ENCODE assay signal across 8 cellular contexts in the genomic region with DNA sequence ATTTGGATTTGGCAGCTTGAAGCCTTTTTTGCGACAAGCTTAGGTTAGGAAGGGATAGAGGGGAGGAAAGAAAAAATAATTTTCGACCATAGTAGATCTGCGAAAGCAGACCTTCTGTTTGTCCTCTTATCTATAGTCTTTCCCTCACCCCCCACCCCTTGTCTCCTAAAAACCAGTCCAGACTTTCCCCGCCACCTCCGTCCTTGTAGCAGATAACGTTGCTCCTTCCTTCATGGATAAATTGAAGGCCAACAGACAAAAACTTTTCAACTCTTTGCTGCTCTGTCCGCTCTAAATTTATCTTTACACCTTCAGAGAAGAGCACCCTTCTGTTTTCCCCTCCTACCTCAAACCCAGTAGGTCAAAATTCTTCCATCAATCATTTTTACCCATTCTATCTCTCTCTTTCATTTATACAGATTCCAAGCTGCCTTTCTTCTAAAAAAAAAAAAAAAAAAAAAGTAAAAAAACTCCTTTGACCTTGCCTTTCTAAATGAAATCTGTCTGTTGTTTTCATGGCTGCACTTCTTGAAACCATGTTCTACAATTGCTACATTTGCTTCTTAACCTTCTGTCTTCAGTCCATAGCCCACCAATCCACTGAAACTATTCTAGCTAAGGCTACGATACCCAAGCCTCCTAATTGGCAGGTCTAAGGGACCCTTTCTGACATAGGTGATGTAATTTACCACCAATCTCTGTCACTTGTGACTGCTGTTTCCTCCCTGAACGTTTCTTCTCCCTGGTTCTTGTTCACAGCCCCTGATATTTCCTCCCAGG. TPM values are rescaled to one million over a fixed set of nuclear protein-coding genes. Genes with fewer than 3 reads are reported as not detected.
DNase-seq lines count a peak whose midpoint lies in the region; ATAC-seq and TF ChIP-seq lines count a peak whose summit lies in the region.

No MANE protein-coding gene starts in this region.

- no peak overlapping the region for H2AK5ac ChIP-seq in neuronal stem cell (ENCODE audit: low read depth, low read length)

- no peak for ATAC-seq in HG03135 (IDR thresholded peaks at IDR 0.05; ENCODE audit: unreplicated experiment)
- ATAC-seq in GM19463 (IDR thresholded peaks at IDR 0.05; ENCODE audit: unreplicated experiment): no peak

- no peak overlapping the region for H3K14ac ChIP-seq in neuronal stem cell (ENCODE audit: low read length)

- no peak for TF ChIP-seq CTCF in dorsolateral prefrontal cortex (IDR thresholded peaks at IDR 0.05 in 54 of 56, conservative IDR thresholded peaks at IDR 0.05 in 2 of 56; ENCODE audit: low read depth in 1 of 56, partially characterized antibody in 56 of 56)
- TF ChIP-seq CTCF in GM13976 (IDR thresholded peaks at IDR 0.05; ENCODE audit: borderline replicate concordance, control extremely low read depth, extremely low read depth, insufficient read depth, missing control alignments): no peak

- no peaks in the 10 kb centered on the region for H3K79me1 ChIP-seq in neuronal stem cell (ENCODE audit: low read depth, low read length)

- no peaks in the 10 kb centered on the region for H3K9me3 ChIP-seq in neuronal stem cell (replicated peaks in 1 of 2; ENCODE audit: control insufficient read depth in 2 of 2, insufficient read depth in 1 of 2, low read depth in 1 of 2, low read length in 2 of 2)

- H4K91ac ChIP-seq in neuronal stem cell (ENCODE audit: low read depth, low read length, poor library complexity): no peak overlapping the region

- no CpG with 5 or more reads among the region's 9 CpGs for WGBS in neuronal stem cell (ENCODE audit: extremely low coverage in 2 of 2, insufficient read length in 2 of 2, insufficient replicate concordance in 1 of 2), 2 donors

- no peak overlapping the region for H3K23ac ChIP-seq in neuronal stem cell (ENCODE audit: low read depth, low read length, poor library complexity)

- no peaks in the 10 kb centered on the region for H3K27me3 ChIP-seq in dorsolateral prefrontal cortex
- H3K27me3 ChIP-seq in neuronal stem cell (ENCODE audit: control insufficient read depth in 3 of 3, insufficient read depth in 3 of 3, low read depth in 1 of 3, low read length in 3 of 3): no peaks in the 10 kb centered on the region

- H3K4me1 ChIP-seq in neuronal stem cell (ENCODE audit: control insufficient read depth in 2 of 2, insufficient read depth in 1 of 2, low read depth in 1 of 2, low read length in 2 of 2): peaks cover 0 to 4% of the 10 kb centered on the region in 2 donors

- H2BK5ac ChIP-seq in neuronal stem cell (ENCODE audit: low read length): no peak overlapping the region

- H3K4me3 ChIP-seq in dorsolateral prefrontal cortex: peak overlapping the region; percentile 46 to 97 (median 81)
- peak overlapping the region; percentile 87 to 89 for H3K4me3 ChIP-seq in neuronal stem cell (ENCODE audit: low read length in 2 of 2)

- in situ Hi-C loops in Caki2 (cut with HindIII; ENCODE audit: low pct_unique_long_range_greater_than_20kb, low sequenced_read_pairs): loop anchor here (25.0 kb wide), 1 partner anchor 274 kb away; no protein-coding TSS in a partner anchor
- in situ Hi-C loops in GM13976 (cut with MboI; ENCODE audit: low sequenced_read_pairs, unreplicated experiment): loop anchor here (10.0 to 25.0 kb wide), 2 partner anchors 231 to 674 kb away; a partner anchor contains a TSS

- H3K4ac ChIP-seq in neuronal stem cell (ENCODE audit: low read length): no peak overlapping the region

- no peak overlapping the region for H3K9ac ChIP-seq in neuronal stem cell (ENCODE audit: low read depth, low read length, poor library complexity)

- DNase-seq in Caki2 (ENCODE audit: low read depth): peak; percentile 26
- DNase-seq in LoVo (ENCODE audit: low spot score): peak; percentile 37
- DNase-seq in dorsolateral prefrontal cortex: no peak
- DNase-seq in neuronal stem cell (ENCODE audit: low spot score): no peak
- no peak for DNase-seq in NCI-H1048 (lab: John Stamatoyannopoulos, UW)
- no peak for DNase-seq in GM13976 (ENCODE audit: low spot score)

- no peak overlapping the region for H3K18ac ChIP-seq in neuronal stem cell (ENCODE audit: low read length)

- intact Hi-C loops in dorsolateral prefrontal cortex (cut with DNase I): loop anchor here (2.0 to 10.0 kb wide), 7 partner anchors 29 to 669 kb away; a partner anchor contains a TSS

- no peak overlapping the region for H2BK120ac ChIP-seq in neuronal stem cell (ENCODE audit: low read depth, low read length)

- H4K8ac ChIP-seq in neuronal stem cell (ENCODE audit: low read depth, low read length): no peak overlapping the region

- H3K27ac ChIP-seq in dorsolateral prefrontal cortex (peak overlapping the region; percentile 89 to 100 (median 98)), neuronal stem cell (replicated peaks; ENCODE audit: low read length) (no peak overlapping the region)

- H2BK15ac ChIP-seq in neuronal stem cell (ENCODE audit: low read length): no peak overlapping the region

- H3K36me3 ChIP-seq in neuronal stem cell (replicated peaks in 1 of 2; ENCODE audit: control insufficient read depth in 2 of 2, insufficient read depth in 2 of 2, low read length in 2 of 2): no peaks in the 10 kb centered on the region

- no peak overlapping the region for H2BK12ac ChIP-seq in neuronal stem cell (ENCODE audit: low read length)

- H3K4me2 ChIP-seq in neuronal stem cell (ENCODE audit: insufficient read depth, low read length, poor library complexity, severe bottlenecking): peak overlapping the region; percentile 79

- peak overlapping the region; percentile 87 for H2AFZ ChIP-seq in neuronal stem cell (ENCODE audit: low read length)

RNA-seq across cellular contexts. Expression of a gene that starts 11.1 kb away (rescaled TPM):
- total RNA-seq in Caki2 (2014; rRNA removed; shearing (Covaris generic); ENCODE audit: low replicate concordance): 17.0 and 43.6 TPM in 2 replicates
- 100 to 1,000 TPM in 116 of 120 experiments, 10 to 100 TPM in 4; 91.8 to 161 (median 124) TPM for total RNA-seq in dorsolateral prefrontal cortex
- 62.0 TPM for polyA plus RNA-seq in neuronal stem cell (2013, experiment 1 of 2)
- 63.9 TPM for polyA plus RNA-seq in neuronal stem cell (2013, experiment 2 of 2)

RNA-seq across cellular contexts. Expression of a gene that starts 29.2 kb away (rescaled TPM):
- total RNA-seq in Caki2 (2014; rRNA removed; shearing (Covaris generic); ENCODE audit: low replicate concordance): 51.7 and 52.6 TPM in 2 replicates
- total RNA-seq in dorsolateral prefrontal cortex: 10 to 100 TPM; 16.6 to 28.7 (median 22.5) TPM
- polyA plus RNA-seq in neuronal stem cell (2013, experiment 1 of 2): 26.5 TPM
- 27.2 TPM for polyA plus RNA-seq in neuronal stem cell (2013, experiment 2 of 2)

Comparison
In these comparisons a context has a peak if more than half of its experiments do, and no peak if none do; other contexts are left out.
1. DNase-seq: peak in Caki2 (single experiment) and LoVo (single experiment); none in dorsolateral prefrontal cortex (0 of 10), neuronal stem cell (single experiment), NCI-H1048 (single experiment) and GM13976 (single experiment).